ENCODE assay signal across 24 cellular contexts in the genomic region with DNA sequence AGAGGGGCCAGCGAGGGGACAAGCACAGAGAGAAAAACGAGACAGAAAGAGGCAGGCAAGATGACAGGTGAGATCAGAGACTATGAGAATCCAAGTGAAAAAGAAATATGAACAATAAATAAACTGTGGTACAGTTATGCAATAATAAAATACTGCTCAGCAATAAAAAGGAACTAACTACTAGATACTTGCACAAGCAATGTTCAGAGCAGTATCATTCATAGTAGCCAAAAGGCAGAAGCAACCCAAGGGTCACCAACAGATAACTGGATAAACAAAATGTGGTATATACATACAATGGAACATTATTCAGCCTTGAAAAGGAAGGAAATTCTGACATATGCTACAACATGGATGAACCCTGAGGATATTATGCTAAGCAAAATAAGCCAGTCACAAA.
"Had no signal": no experiment of that assay in that cellular context is flagged by ENCODE, and none has a peak within 500 bp of the region (broad histone marks: within the 10 kb centered on the region; RNA-seq: fewer than 3 reads in every experiment).

No MANE protein-coding gene starts in this region.

- H3K9me3 ChIP-seq: ascending aorta, colonic mucosa, mucosa of descending colon, right atrium auricular region, stomach had no signal

- H3K4me3 ChIP-seq: ascending aorta, colonic mucosa, mucosa of descending colon, right atrium auricular region, stomach had no signal

- H3K27ac ChIP-seq: ascending aorta, colonic mucosa, foreskin keratinocyte, stomach had no signal

- H3K27me3 ChIP-seq: ascending aorta, colonic mucosa, foreskin keratinocyte, right atrium auricular region, stomach had no signal

- DNase-seq: activated B cell treated with CpG ODN at 0.5 μM for 24 hours; activated CD4-positive, alpha-beta T cell treated with anti-CD3 and anti-CD28 coated beads for 4 hours; activated CD8-positive, alpha-beta T cell treated with anti-CD3 and anti-CD28 coated beads for 36 hours; activated effector memory CD4-positive, alpha-beta T cell treated with Interleukin-2 at 50 U/mL for 16 hours; activated naive CD4-positive, alpha-beta T cell treated with anti-CD3 and anti-CD28 coated beads, Interleukin-2, amount 50 U/mL, for 16 hours; activated T-cell treated with anti-CD3 and anti-CD28 coated beads, Interleukin-2, amount 50 U/mL, for 24 hours; colonic mucosa; endodermal cell; foreskin keratinocyte; glutamatergic neuron; hippocampal formation; left cardiac atrium; mesenchymal stem cell; mucosa of descending colon; naive B cell; stomach had no signal

- ATAC-seq: activated CD8-positive, alpha-beta T cell treated with anti-CD3 and anti-CD28 coated beads for 36 hours; foreskin keratinocyte; mucosa of descending colon had no signal

- H3K4me3 Mint-ChIP-seq: activated B cell treated with CpG ODN at 0.5 μM for 24 hours; activated CD8-positive, alpha-beta T cell treated with anti-CD3 and anti-CD28 coated beads for 36 hours; activated T-cell treated with anti-CD3 and anti-CD28 coated beads, Interleukin-2, amount 50 U/mL, for 24 hours; central memory CD8-positive, alpha-beta T cell; endodermal cell; neural crest cell; type B pancreatic cell had no signal

- FAIRE-seq: islet of Langerhans, TTC549 had no signal

- H3K36me3 ChIP-seq: ascending aorta, colonic mucosa, right atrium auricular region had no signal

- H3K4me1 ChIP-seq: ascending aorta, colonic mucosa, foreskin keratinocyte, stomach had no signal

- H3K27ac Mint-ChIP-seq: activated B cell treated with CpG ODN at 0.5 μM for 24 hours; activated CD8-positive, alpha-beta T cell treated with anti-CD3 and anti-CD28 coated beads for 36 hours; activated T-cell treated with anti-CD3 and anti-CD28 coated beads, Interleukin-2, amount 50 U/mL, for 24 hours; endodermal cell; progenitor cell of endocrine pancreas; type B pancreatic cell had no signal

- H3K9me3 Mint-ChIP-seq: activated B cell treated with CpG ODN at 0.5 μM for 24 hours; activated CD8-positive, alpha-beta T cell treated with anti-CD3 and anti-CD28 coated beads for 36 hours; activated T-cell treated with anti-CD3 and anti-CD28 coated beads, Interleukin-2, amount 50 U/mL, for 24 hours; central memory CD8-positive, alpha-beta T cell; endodermal cell; naive B cell; neural crest cell; type B pancreatic cell had no signal

- H3K27me3 Mint-ChIP-seq: activated B cell treated with CpG ODN at 0.5 μM for 24 hours; activated CD8-positive, alpha-beta T cell treated with anti-CD3 and anti-CD28 coated beads for 36 hours; activated T-cell treated with anti-CD3 and anti-CD28 coated beads, Interleukin-2, amount 50 U/mL, for 24 hours; central memory CD8-positive, alpha-beta T cell; naive B cell; progenitor cell of endocrine pancreas; type B pancreatic cell had no signal
